ENCODE assay signal across 14 cellular contexts in the genomic region with DNA sequence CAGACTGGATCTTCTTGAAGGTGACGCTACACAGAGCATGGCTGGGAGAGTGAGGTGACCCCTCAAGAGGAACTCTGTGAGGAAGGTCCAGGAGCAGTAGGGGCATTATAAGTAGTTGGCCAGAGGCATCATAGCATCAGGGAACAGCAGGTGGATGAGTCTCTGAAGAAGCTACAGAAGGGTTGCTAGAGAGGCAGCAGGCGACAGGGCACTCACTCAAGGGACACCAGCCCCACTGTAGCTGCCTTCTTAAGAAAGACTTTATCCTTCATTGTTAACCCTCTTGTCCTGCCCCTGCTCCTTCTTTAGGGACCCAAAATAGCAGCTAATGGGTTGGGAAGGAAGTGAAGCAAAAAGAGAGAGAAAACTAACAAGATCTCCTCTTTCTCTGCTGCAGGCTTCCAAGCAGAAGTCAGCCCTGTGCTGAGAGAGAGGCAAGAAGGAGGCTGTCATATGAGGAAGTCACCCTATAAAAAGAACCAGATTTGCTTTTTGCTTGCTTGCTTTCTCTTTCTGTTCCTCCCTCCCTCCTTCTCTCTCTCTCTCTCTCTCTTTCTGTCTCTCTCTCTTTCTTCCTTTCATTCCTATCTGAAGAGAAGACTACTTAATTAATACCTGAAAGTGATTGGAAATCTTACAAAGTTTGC. TPM values are rescaled to one million over a fixed set of nuclear protein-coding genes. Genes with fewer than 3 reads are reported as not detected.
DNase-seq lines count a peak whose midpoint lies in the region; ATAC-seq and TF ChIP-seq lines count a peak whose summit lies in the region.
"Had no signal": no experiment of that assay in that cellular context is flagged by ENCODE, and none has a peak within 500 bp of the region (broad histone marks: within the 10 kb centered on the region; RNA-seq: fewer than 3 reads in every experiment).

No MANE protein-coding gene starts in this region.

- H3K27ac Mint-ChIP-seq in activated T-cell treated with anti-CD3 and anti-CD28 coated beads, Interleukin-2, amount 50 U/mL, for 72 hours, result peak overlapping the region; percentile 6
- H3K27ac Mint-ChIP-seq: activated naive CD4-positive, alpha-beta T cell treated with anti-CD3 and anti-CD28 coated beads, Interleukin-2, amount 50 U/mL, for 72 hours had no signal

- no peak for ATAC-seq in activated T-cell treated with anti-CD3 and anti-CD28 coated beads, Interleukin-2, amount 50 U/mL, for 72 hours (replicated peaks in 1 of 2)
- ATAC-seq in HG02840 (IDR thresholded peaks at IDR 0.05; ENCODE audit: low FRiP score, unreplicated experiment) (peak; percentile 71), thoracic aorta (ENCODE audit: insufficient number of reproducible peaks, low FRiP score, low read depth) (peak; percentile 48)
- ATAC-seq: activated CD4-positive, CD25-positive, alpha-beta regulatory T cell treated with anti-CD3 and anti-CD28 coated beads, Interleukin-2, amount 50 U/mL, for 24 hours; activated naive CD4-positive, alpha-beta T cell treated with anti-CD3 and anti-CD28 coated beads, Interleukin-2, amount 50 U/mL, for 72 hours; HCT116 had no signal

- H3K4me3 ChIP-seq in thoracic aorta (no peak overlapping the region), osteoblast (ENCODE audit: insufficient read depth, low read length) (no peak overlapping the region)

- CTCF ChIA-PET in RWPE1 (lab: Yijun Ruan, JAX), result no interaction called here

- H3K27ac ChIP-seq in thoracic aorta, result no peak overlapping the region
- H3K27ac ChIP-seq in osteoblast (ENCODE audit: low read depth, low read length), result no peak overlapping the region
- no peak overlapping the region for H3K27ac ChIP-seq in RWPE1

- H2AFZ ChIP-seq in osteoblast (ENCODE audit: low read length), result no peak overlapping the region

- TF ChIP-seq CTCF in thoracic aorta (IDR thresholded peaks at IDR 0.05) (no peak), osteoblast (IDR thresholded peaks at IDR 0.05; ENCODE audit: extremely low read depth, low read depth, low read length) (no peak), RWPE1 (conservative IDR thresholded peaks at IDR 0.05; ENCODE audit: low read depth) (no peak)

- H3K9me3 Mint-ChIP-seq in activated T-cell treated with anti-CD3 and anti-CD28 coated beads, Interleukin-2, amount 50 U/mL, for 72 hours, result peaks cover 0 to 1% of the 10 kb centered on the region in 2 donors

- POLR2A ChIA-PET in RWPE1 (lab: Yijun Ruan, JAX; ENCODE audit: low non-redundant PET), result no interaction called here

- H3K9me3 ChIP-seq in thoracic aorta (no peaks in the 10 kb centered on the region), osteoblast (ENCODE audit: low read depth, low read length) (no peaks in the 10 kb centered on the region)

- no peaks in the 10 kb centered on the region for H3K4me1 Mint-ChIP-seq in activated T-cell treated with anti-CD3 and anti-CD28 coated beads, Interleukin-2, amount 50 U/mL, for 72 hours (ENCODE audit: low read depth)

- no peak for DNase-seq in activated T-cell treated with anti-CD3 and anti-CD28 coated beads, Interleukin-2, amount 50 U/mL, for 72 hours
- no peak for DNase-seq in activated T-cell treated with anti-CD3 and anti-CD28 coated beads, Interleukin-2, amount 50 U/mL, for 48 hours
- DNase-seq in NOMO-1 treated with DMSO at 0.1 percent for 48 hours (lab: John Stamatoyannopoulos, UW; ENCODE audit: unreplicated experiment), result peak; percentile 82
- no peak for DNase-seq in thoracic aorta (ENCODE audit: low spot score)
- no peak for DNase-seq in osteoblast (ENCODE audit: insufficient read length, low spot score, missing footprints)
- DNase-seq in NCI-H345 (lab: John Stamatoyannopoulos, UW), result no peak
- no peak for DNase-seq in RWPE1 (ENCODE audit: low spot score)
- DNase-seq: GF-D8, trophoblast cell had no signal

- no peaks in the 10 kb centered on the region for H4K20me1 ChIP-seq in osteoblast (ENCODE audit: insufficient read depth, low read length)

- no peaks in the 10 kb centered on the region for H3K27me3 ChIP-seq in thoracic aorta (replicated peaks; ENCODE audit: insufficient read depth)
- H3K27me3 ChIP-seq in osteoblast (ENCODE audit: insufficient read depth, low read length), result no peaks in the 10 kb centered on the region

- H3K4me2 ChIP-seq in osteoblast (ENCODE audit: insufficient read depth, low read length), result no peak overlapping the region

- H3K4me3 Mint-ChIP-seq in activated T-cell treated with anti-CD3 and anti-CD28 coated beads, Interleukin-2, amount 50 U/mL, for 72 hours, result no peak overlapping the region

- H3K36me3 Mint-ChIP-seq in activated T-cell treated with anti-CD3 and anti-CD28 coated beads, Interleukin-2, amount 50 U/mL, for 72 hours (ENCODE audit: insufficient read depth in 2 of 2), result no peaks in the 10 kb centered on the region
- H3K36me3 Mint-ChIP-seq: activated naive CD4-positive, alpha-beta T cell treated with anti-CD3 and anti-CD28 coated beads, Interleukin-2, amount 50 U/mL, for 72 hours had no signal

- H3K79me2 ChIP-seq in osteoblast (ENCODE audit: insufficient read depth, low read length), result no peaks in the 10 kb centered on the region

- H3K27me3 Mint-ChIP-seq in activated T-cell treated with anti-CD3 and anti-CD28 coated beads, Interleukin-2, amount 50 U/mL, for 72 hours (ENCODE audit: low read depth), result no peaks in the 10 kb centered on the region

- H3K36me3 ChIP-seq in thoracic aorta (no peaks in the 10 kb centered on the region), osteoblast (ENCODE audit: insufficient read depth, low read length) (no peaks in the 10 kb centered on the region)

- H3K4me1 ChIP-seq in thoracic aorta (ENCODE audit: control insufficient read depth in 1 of 2, low read depth in 2 of 2), result no peaks in the 10 kb centered on the region
- no peaks in the 10 kb centered on the region for H3K4me1 ChIP-seq in osteoblast (ENCODE audit: insufficient read depth, low read length)

RNA-seq across cellular contexts. Expression of gene CD5L, which starts 7.7 kb away (rescaled TPM):
- not detected for total RNA-seq in activated T-cell treated with anti-CD3 and anti-CD28 coated beads, Interleukin-2, amount 50 U/mL, for 72 hours
- total RNA-seq in thoracic aorta (under 1 TPM in 1 of 2 donors, not detected in 1; 0.28 TPM), osteoblast (not detected in 2 replicates)
- total RNA-seq: activated naive CD4-positive, alpha-beta T cell treated with anti-CD3 and anti-CD28 coated beads, Interleukin-2, amount 50 U/mL, for 72 hours; myocyte had no signal

RNA-seq across cellular contexts. Expression of gene FCRL1, which starts 29.4 kb away (rescaled TPM):
- total RNA-seq in activated T-cell treated with anti-CD3 and anti-CD28 coated beads, Interleukin-2, amount 50 U/mL, for 72 hours, result under 1 TPM in 1 of 2 donors, not detected in 1; 0.25 TPM
- total RNA-seq in thoracic aorta (1 to 10 TPM in 1 of 2 donors, not detected in 1; 1.8 TPM), osteoblast (not detected in 2 replicates)
- total RNA-seq: activated naive CD4-positive, alpha-beta T cell treated with anti-CD3 and anti-CD28 coated beads, Interleukin-2, amount 50 U/mL, for 72 hours; myocyte had no signal

Comparison
In these comparisons a context has a peak if more than half of its experiments do, and no peak if none do; other contexts are left out.
1. ATAC-seq: peak in HG02840 (single experiment) and thoracic aorta (single experiment); none in activated T-cell treated with anti-CD3 and anti-CD28 coated beads, Interleukin-2, amount 50 U/mL, for 72 hours (0 of 2).